Comparison of ENCODE assay signal across 8 cellular contexts in the genomic region with DNA sequence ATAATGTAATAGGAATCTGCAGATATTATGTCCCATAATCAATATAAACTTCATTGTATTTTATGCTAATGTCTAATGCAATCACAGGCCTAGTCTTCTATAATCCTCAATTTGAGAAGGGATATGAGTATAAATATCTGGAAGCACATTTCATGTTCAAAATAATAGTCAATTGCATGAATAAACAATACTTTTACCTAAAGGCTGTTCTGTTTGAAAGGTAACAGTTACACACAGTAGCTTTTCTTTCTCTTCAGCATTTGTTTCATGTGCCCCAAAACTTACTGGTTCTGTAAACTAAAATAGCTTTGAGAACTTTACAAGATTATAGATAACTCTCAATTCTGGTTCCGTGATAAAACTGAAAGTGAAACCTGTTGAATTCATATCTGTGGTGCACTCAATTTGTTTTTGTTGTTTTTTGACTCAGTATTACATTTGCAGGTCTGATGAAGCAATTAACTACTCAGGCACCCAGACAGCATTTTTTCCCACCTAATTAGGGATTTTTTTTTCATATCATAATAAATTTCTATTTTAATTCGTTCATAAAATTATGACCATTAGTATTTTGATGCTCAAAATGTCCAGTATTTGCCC.
DNase-seq lines count a peak whose midpoint lies in the region; ATAC-seq and TF ChIP-seq lines count a peak whose summit lies in the region.

No MANE protein-coding gene starts in this region.

- H3K36me3 Mint-ChIP-seq in activated naive CD4-positive, alpha-beta T cell treated with anti-CD3 and anti-CD28 coated beads for 36 hours (ENCODE audit: low read depth), result no peaks in the 10 kb centered on the region
- H3K36me3 Mint-ChIP-seq in activated CD8-positive, alpha-beta T cell treated with anti-CD3 and anti-CD28 coated beads for 36 hours (ENCODE audit: low read depth), result no peaks in the 10 kb centered on the region
- H3K36me3 Mint-ChIP-seq in naive thymus-derived CD8-positive, alpha-beta T cell, result no peaks in the 10 kb centered on the region

- H3K9me3 Mint-ChIP-seq in activated naive CD4-positive, alpha-beta T cell treated with anti-CD3 and anti-CD28 coated beads for 36 hours, result no peaks in the 10 kb centered on the region
- no peaks in the 10 kb centered on the region for H3K9me3 Mint-ChIP-seq in activated CD8-positive, alpha-beta T cell treated with anti-CD3 and anti-CD28 coated beads for 36 hours
- no peaks in the 10 kb centered on the region for H3K9me3 Mint-ChIP-seq in naive thymus-derived CD8-positive, alpha-beta T cell

- H3K27ac Mint-ChIP-seq in activated naive CD4-positive, alpha-beta T cell treated with anti-CD3 and anti-CD28 coated beads for 36 hours, result no peak overlapping the region
- no peak overlapping the region for H3K27ac Mint-ChIP-seq in activated CD8-positive, alpha-beta T cell treated with anti-CD3 and anti-CD28 coated beads for 36 hours
- H3K27ac Mint-ChIP-seq in naive thymus-derived CD8-positive, alpha-beta T cell, result peak overlapping the region in 9 of 10 donors; percentile 22 to 83 (median 66)

- H3K27me3 Mint-ChIP-seq in activated naive CD4-positive, alpha-beta T cell treated with anti-CD3 and anti-CD28 coated beads for 36 hours (ENCODE audit: low read depth), result no peaks in the 10 kb centered on the region
- H3K27me3 Mint-ChIP-seq in activated CD8-positive, alpha-beta T cell treated with anti-CD3 and anti-CD28 coated beads for 36 hours, result no peaks in the 10 kb centered on the region
- peaks cover 0 to under 1% (median 0%) of the 10 kb centered on the region in 5 donors for H3K27me3 Mint-ChIP-seq in naive thymus-derived CD8-positive, alpha-beta T cell

- no peaks in the 10 kb centered on the region for H3K27me3 ChIP-seq in H7 (ENCODE audit: control insufficient read depth, insufficient read depth, low read length)

- H3K4me1 Mint-ChIP-seq in activated naive CD4-positive, alpha-beta T cell treated with anti-CD3 and anti-CD28 coated beads for 36 hours (ENCODE audit: low read depth), result peaks cover 22% of the 10 kb centered on the region
- H3K4me1 Mint-ChIP-seq in activated CD8-positive, alpha-beta T cell treated with anti-CD3 and anti-CD28 coated beads for 36 hours (ENCODE audit: low read depth), result peaks cover 21% of the 10 kb centered on the region
- H3K4me1 Mint-ChIP-seq in naive thymus-derived CD8-positive, alpha-beta T cell, result peaks cover 8 to 26% (median 21%) of the 10 kb centered on the region in 4 donors

- ATAC-seq in HG03159 (IDR thresholded peaks at IDR 0.05; ENCODE audit: unreplicated experiment), result peak; percentile 83
- no peak for ATAC-seq in activated CD8-positive, alpha-beta T cell treated with anti-CD3 and anti-CD28 coated beads for 36 hours
- ATAC-seq in naive thymus-derived CD8-positive, alpha-beta T cell, result peak in 1 of 2 donors; percentile 25

- POLR2A ChIA-PET in activated CD8-positive, alpha-beta T cell treated with anti-CD3 and anti-CD28 coated beads for 36 hours (lab: Charles Lee), result no interaction called here
- POLR2A ChIA-PET in naive thymus-derived CD8-positive, alpha-beta T cell (lab: Charles Lee), result no interaction called here

- H3K36me3 ChIP-seq in H7 (replicated peaks; ENCODE audit: control insufficient read depth, insufficient read depth, low read length), result no peaks in the 10 kb centered on the region

- TF ChIP-seq CTCF in activated CD8-positive, alpha-beta T cell treated with anti-CD3 and anti-CD28 coated beads for 36 hours (IDR thresholded peaks at IDR 0.05), result no peak

- intact Hi-C loops in activated naive CD4-positive, alpha-beta T cell treated with anti-CD3 and anti-CD28 coated beads for 36 hours (cut with micrococcal nuclease), result no loop called here
- intact Hi-C loops in activated CD8-positive, alpha-beta T cell treated with anti-CD3 and anti-CD28 coated beads for 36 hours (cut with micrococcal nuclease), result no loop called here

- CTCF ChIA-PET in activated naive CD4-positive, alpha-beta T cell treated with anti-CD3 and anti-CD28 coated beads for 36 hours (lab: Charles Lee), result no interaction called here
- CTCF ChIA-PET in activated CD8-positive, alpha-beta T cell treated with anti-CD3 and anti-CD28 coated beads for 36 hours (lab: Charles Lee), result no interaction called here

- no peak for DNase-seq in activated naive CD4-positive, alpha-beta T cell treated with anti-CD3 and anti-CD28 coated beads for 36 hours
- no peak for DNase-seq in activated naive CD4-positive, alpha-beta T cell (lab: John Stamatoyannopoulos, UW)
- no peak for DNase-seq in activated CD8-positive, alpha-beta T cell treated with anti-CD3 and anti-CD28 coated beads for 36 hours
- DNase-seq in naive thymus-derived CD8-positive, alpha-beta T cell, result peak in 1 of 10 donors; percentile 11
- DNase-seq in iPS-NIHi11 (ENCODE audit: low spot score) (no peak), H7 (no peak), anterior cingulate cortex (lab: John Stamatoyannopoulos, UW) (no peak)

- no peak overlapping the region for H3K4me3 ChIP-seq in H7 (ENCODE audit: insufficient read depth, low read depth, low read length)

- H3K4me3 Mint-ChIP-seq in activated naive CD4-positive, alpha-beta T cell treated with anti-CD3 and anti-CD28 coated beads for 36 hours, result peak overlapping the region; percentile 52
- H3K4me3 Mint-ChIP-seq in activated CD8-positive, alpha-beta T cell treated with anti-CD3 and anti-CD28 coated beads for 36 hours, result peak overlapping the region; percentile 55
- peak overlapping the region; percentile 59 to 85 (median 78) for H3K4me3 Mint-ChIP-seq in naive thymus-derived CD8-positive, alpha-beta T cell

Comparison
In these comparisons a context has a peak if more than half of its experiments do, and no peak if none do; other contexts are left out.
1. H3K27ac Mint-ChIP-seq: peak in naive thymus-derived CD8-positive, alpha-beta T cell (9 of 10); none in activated naive CD4-positive, alpha-beta T cell treated with anti-CD3 and anti-CD28 coated beads for 36 hours (single experiment) and activated CD8-positive, alpha-beta T cell treated with anti-CD3 and anti-CD28 coated beads for 36 hours (single experiment).
2. Peak in every context shown above with its lines, with median percentiles within 50 percentile points of each other: H3K4me3 Mint-ChIP-seq.